ENCODE assay signal across 8 cellular contexts in the genomic region with DNA sequence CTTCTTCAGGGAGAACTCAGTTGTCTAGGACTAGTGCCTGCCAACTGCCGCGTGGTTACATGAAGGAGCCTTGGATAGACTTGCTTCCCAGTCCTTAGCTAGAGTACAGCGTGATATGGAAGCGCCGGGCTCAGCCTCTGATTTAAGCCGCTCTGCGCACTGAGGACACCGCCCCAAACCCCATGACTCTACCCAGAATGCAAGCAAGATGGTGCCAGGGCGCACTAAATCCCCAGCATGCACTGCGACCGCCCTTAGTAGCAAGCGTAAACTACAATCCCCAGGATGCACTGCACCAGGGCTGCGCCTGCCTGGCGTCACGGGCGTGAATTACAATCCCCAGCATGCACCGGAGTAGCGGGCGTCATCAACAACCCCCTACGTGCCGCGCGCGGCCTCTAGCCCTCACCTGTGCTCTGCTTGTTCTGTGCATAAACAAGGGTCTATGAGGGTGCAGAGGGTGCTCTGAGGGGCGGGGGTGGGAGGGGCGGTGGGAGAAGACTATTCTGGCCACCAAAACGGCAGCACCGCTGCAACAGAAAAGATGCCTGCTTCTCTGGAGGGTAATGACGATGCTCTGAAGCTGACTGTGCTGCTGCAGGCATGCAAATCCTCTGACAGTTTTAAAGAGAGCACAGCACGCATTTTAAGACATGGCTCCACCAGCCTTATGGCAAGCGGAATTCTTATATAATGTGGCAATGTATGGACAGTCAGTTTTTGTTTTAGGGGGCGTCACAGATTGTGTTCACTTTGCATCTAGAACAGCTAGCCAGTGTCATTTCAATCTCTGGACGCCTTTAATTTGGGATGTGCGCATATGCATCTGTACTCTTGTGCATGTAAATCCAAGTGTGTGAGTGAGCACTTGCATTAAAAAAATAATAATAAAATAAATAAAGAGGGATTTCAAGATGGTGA.
A peak's percentile ranks its signal among the peaks of the same experiment; 100 is the strongest.
DNase-seq lines count a peak whose midpoint lies in the region; ATAC-seq and TF ChIP-seq lines count a peak whose summit lies in the region.

No MANE protein-coding gene starts in this region.

- peak; percentile 42 for TF ChIP-seq POLR2A in GM15510 (IDR thresholded peaks at IDR 0.05; ENCODE audit: borderline replicate concordance, extremely low read depth, insufficient read length)

- no peak for TF ChIP-seq CTCF in kidney epithelial cell (IDR thresholded peaks at IDR 0.05; ENCODE audit: insufficient read depth, low read length, poor library complexity, severe bottlenecking)

- no peaks in the 10 kb centered on the region for H3K36me3 ChIP-seq in kidney epithelial cell (ENCODE audit: control insufficient read depth, insufficient read depth, low read length)

- DNase-seq in NCI-H2029 (lab: John Stamatoyannopoulos, UW), result peak; percentile 95
- peak; percentile 81 to 92 for DNase-seq in cerebellar nuclear complex (lab: John Stamatoyannopoulos, UW)
- DNase-seq in kidney epithelial cell (ENCODE audit: low read depth), result peak; percentile 88
- peak; percentile 79 to 84 (median 81) for DNase-seq in stimulated activated CD4-positive, alpha-beta T cell treated with anti-CD3 and anti-CD28 coated beads, Interleukin-12 subunit alpha, Interleukin-12 subunit beta, amount 100 ng/mL, for 48 hours (ENCODE audit: low read depth in 2 of 3, low spot score in 1 of 3)
- DNase-seq in GF-D8 (lab: John Stamatoyannopoulos, UW), result no peak

- ATAC-seq in HG02763 (IDR thresholded peaks at IDR 0.05; ENCODE audit: unreplicated experiment), result peak; percentile 100
- peak; percentile 100 for ATAC-seq in activated CD4-positive, CD25-positive, alpha-beta regulatory T cell treated with anti-CD3 and anti-CD28 coated beads, Interleukin-2, amount 50 U/mL, for 24 hours

- peak overlapping the region; percentile 55 for H3K4me3 ChIP-seq in kidney epithelial cell (ENCODE audit: low read depth, low read length)

- H3K27me3 ChIP-seq in kidney epithelial cell (ENCODE audit: control insufficient read depth, insufficient read depth, low read length), result no peaks in the 10 kb centered on the region
